In the genomic region with DNA sequence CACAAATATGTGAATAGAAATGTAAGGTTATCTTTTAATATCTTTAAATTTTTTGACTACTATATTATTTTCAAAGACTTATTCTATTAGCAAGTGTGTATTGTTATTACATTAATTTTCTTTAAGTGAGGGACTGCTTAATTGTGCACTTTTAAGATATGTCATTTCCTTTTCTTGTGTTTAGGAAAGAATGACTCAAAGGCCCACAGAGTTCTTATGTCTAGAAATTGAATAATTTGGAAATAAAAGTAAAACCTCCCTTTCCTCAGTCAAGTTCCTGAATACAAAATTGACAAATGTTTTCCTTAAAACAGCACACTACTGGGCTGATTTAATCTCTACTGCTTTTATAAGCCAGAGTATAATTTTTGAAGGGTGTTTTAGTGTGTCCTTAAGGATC, we compare ENCODE assay signal across 8 cellular contexts.
"Had no signal": no experiment of that assay in that cellular context is flagged by ENCODE, and none has a peak within 500 bp of the region (broad histone marks: within the 10 kb centered on the region; RNA-seq: fewer than 3 reads in every experiment).

No MANE protein-coding gene starts in this region.

- H2AFZ ChIP-seq: GM23248 had no signal

- H3K4me1 Mint-ChIP-seq: IgD-negative memory B cell had no signal

- ATAC-seq: HepG2 had no signal

- H3K9ac ChIP-seq: GM23248 had no signal

- H3K27me3 Mint-ChIP-seq: IgD-negative memory B cell had no signal

- H3K9me3 Mint-ChIP-seq: IgD-negative memory B cell had no signal

- H3K27ac Mint-ChIP-seq: IgD-negative memory B cell had no signal

- H3K27ac ChIP-seq: GM23248, HL-60 had no signal

- H3K4me3 Mint-ChIP-seq: IgD-negative memory B cell had no signal

- FAIRE-seq: HepG2 had no signal

- H3K36me3 Mint-ChIP-seq: IgD-negative memory B cell had no signal

- H3K4me3 ChIP-seq: GM23248 had no signal

- DNase-seq: GM23248, GOT3, H7, HCEC 1CT, KBM-7 had no signal
